Comparison of ENCODE assay signal across 7 cellular contexts in the genomic region with DNA sequence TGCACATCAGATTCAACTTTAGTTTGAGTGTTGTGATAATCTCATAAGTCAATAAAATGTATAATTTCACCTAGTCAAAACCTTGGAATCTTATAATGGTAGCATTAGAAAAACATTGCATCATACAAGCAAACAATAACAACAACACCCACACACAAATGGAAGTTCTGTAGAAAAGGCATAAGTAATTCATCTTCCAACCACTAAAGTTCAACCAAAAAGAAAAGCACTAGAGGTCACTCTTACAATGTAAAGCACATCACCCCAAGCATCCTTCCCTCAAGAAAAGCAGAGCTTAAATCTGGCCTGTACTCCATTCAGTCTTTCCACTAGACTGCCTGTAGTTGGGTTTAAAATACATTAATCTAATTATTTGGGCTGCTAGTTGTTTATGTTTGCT. TPM values are rescaled to one million over a fixed set of nuclear protein-coding genes. Genes with fewer than 3 reads are reported as not detected.
A peak's percentile ranks its signal among the peaks of the same experiment; 100 is the strongest.
DNase-seq lines count a peak whose midpoint lies in the region; ATAC-seq and TF ChIP-seq lines count a peak whose summit lies in the region.

No MANE protein-coding gene starts in this region.

- H3K9me3 Mint-ChIP-seq in brain (no peaks in the 10 kb centered on the region), natural killer cell (peaks cover 2 to 3% of the 10 kb centered on the region in 2 donors)
- no peaks in the 10 kb centered on the region for H3K9me3 Mint-ChIP-seq in activated T-cell treated with anti-CD3 and anti-CD28 coated beads, Interleukin-2, amount 50 U/mL, for 4 hours

- H3K27me3 ChIP-seq in MG63 = no peaks in the 10 kb centered on the region

- intact Hi-C loops in natural killer cell (cut with micrococcal nuclease) = no loop called here

- ATAC-seq in GM18867 (IDR thresholded peaks at IDR 0.05; ENCODE audit: unreplicated experiment) (peak; percentile 85), natural killer cell (no peak)
- ATAC-seq in activated T-cell treated with anti-CD3 and anti-CD28 coated beads, Interleukin-2, amount 50 U/mL, for 4 hours = no peak

- H3K4me3 Mint-ChIP-seq in brain = peak overlapping the region in 3 of 5 experiments; percentile 71 to 84 (median 74)
- H3K4me3 Mint-ChIP-seq in activated T-cell treated with anti-CD3 and anti-CD28 coated beads, Interleukin-2, amount 50 U/mL, for 4 hours = no peak overlapping the region
- no peak overlapping the region for H3K4me3 Mint-ChIP-seq in natural killer cell

- peak overlapping the region in 3 of 5 experiments; percentile 43 to 77 (median 57) for H3K27ac Mint-ChIP-seq in brain
- no peak overlapping the region for H3K27ac Mint-ChIP-seq in natural killer cell

- H3K36me3 Mint-ChIP-seq in brain (no peaks in the 10 kb centered on the region), natural killer cell (peaks cover 7% of the 10 kb centered on the region)
- no peaks in the 10 kb centered on the region for H3K36me3 Mint-ChIP-seq in activated T-cell treated with anti-CD3 and anti-CD28 coated beads, Interleukin-2, amount 50 U/mL, for 4 hours (ENCODE audit: insufficient read depth)

- H3K27me3 Mint-ChIP-seq in brain (no peaks in the 10 kb centered on the region), natural killer cell (ENCODE audit: low read depth in 2 of 2) (no peaks in the 10 kb centered on the region)
- H3K27me3 Mint-ChIP-seq in activated T-cell treated with anti-CD3 and anti-CD28 coated beads, Interleukin-2, amount 50 U/mL, for 4 hours (ENCODE audit: low read depth) = peaks cover 3% of the 10 kb centered on the region

- H3K4me3 ChIP-seq in MG63 = no peak overlapping the region

- TF ChIP-seq CTCF in brain (conservative IDR thresholded peaks at IDR 0.05) (peak; percentile 53 to 65), natural killer cell (IDR thresholded peaks at IDR 0.05) (no peak)

- H3K4me1 Mint-ChIP-seq in brain (peaks cover 31% of the 10 kb centered on the region), natural killer cell (no peaks in the 10 kb centered on the region)
- no peaks in the 10 kb centered on the region for H3K4me1 Mint-ChIP-seq in activated T-cell treated with anti-CD3 and anti-CD28 coated beads, Interleukin-2, amount 50 U/mL, for 4 hours (ENCODE audit: low read depth)

- no peaks in the 10 kb centered on the region for H3K36me3 ChIP-seq in MG63

- H3K9me3 ChIP-seq in MG63 = no peaks in the 10 kb centered on the region

- DNase-seq in NAMALWA (ENCODE audit: low spot score) (peak; percentile 69), pons (ENCODE audit: low spot score) (peak; percentile 94), MG63 (no peak), natural killer cell (no peak)
- no peak for DNase-seq in activated T-cell treated with anti-CD3 and anti-CD28 coated beads, Interleukin-2, amount 50 U/mL, for 4 hours

RNA-seq across cellular contexts. Expression of gene CNTNAP4, which starts 1.8 kb away (rescaled TPM):
- polyA plus RNA-seq in brain (ENCODE audit: insufficient read depth, low read depth, low replicate concordance) = 17.3 TPM
- not detected for total RNA-seq in activated T-cell treated with anti-CD3 and anti-CD28 coated beads, Interleukin-2, amount 50 U/mL, for 4 hours
- total RNA-seq in MG63 (2014; rRNA removed; shearing (Covaris generic); ENCODE audit: low replicate concordance) = not detected in 2 replicates
- total RNA-seq in natural killer cell = not detected

Comparison
In these comparisons a context has a peak if more than half of its experiments do, and no peak if none do; other contexts are left out.
1. DNase-seq: peak in NAMALWA (single experiment) and pons (single experiment); none in activated T-cell treated with anti-CD3 and anti-CD28 coated beads, Interleukin-2, amount 50 U/mL, for 4 hours (single experiment), MG63 (single experiment) and natural killer cell (single experiment).
2. H3K27ac Mint-ChIP-seq: peak in brain (3 of 5); none in natural killer cell (0 of 2).
3. H3K4me3 Mint-ChIP-seq: peak in brain (3 of 5); none in activated T-cell treated with anti-CD3 and anti-CD28 coated beads, Interleukin-2, amount 50 U/mL, for 4 hours (single experiment) and natural killer cell (single experiment).